ENCODE assay signal across 10 cellular contexts in the genomic region with DNA sequence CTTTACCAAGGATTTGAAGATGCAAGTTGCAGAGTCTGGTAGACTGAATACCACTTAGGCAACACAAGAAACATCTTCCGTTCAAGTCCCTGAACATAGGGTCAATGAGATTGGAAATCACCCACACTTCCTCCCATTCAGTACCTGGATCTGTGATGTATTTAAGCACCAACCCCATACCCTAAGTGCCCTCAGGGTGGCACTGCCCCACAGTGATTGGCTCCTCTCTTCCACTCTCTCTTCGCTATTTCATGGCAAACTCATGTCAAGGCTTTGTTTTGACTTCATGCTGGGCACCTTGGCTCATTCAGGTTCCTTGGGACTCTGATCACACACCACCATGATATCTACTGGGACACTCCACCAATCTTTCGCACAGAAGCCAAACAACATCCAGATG.
A peak's percentile ranks its signal among the peaks of the same experiment; 100 is the strongest.
DNase-seq lines count a peak whose midpoint lies in the region; ATAC-seq, FAIRE-seq and TF ChIP-seq lines count a peak whose summit lies in the region.
"Had no signal": no experiment of that assay in that cellular context is flagged by ENCODE, and none has a peak within 500 bp of the region (broad histone marks: within the 10 kb centered on the region; RNA-seq: fewer than 3 reads in every experiment).

No MANE protein-coding gene starts in this region.

- H3K4me1 ChIP-seq in RWPE2 (ENCODE audit: insufficient read depth, poor library complexity, severe bottlenecking): no peaks in the 10 kb centered on the region

- no peaks in the 10 kb centered on the region for H3K27me3 ChIP-seq in RWPE2 (ENCODE audit: insufficient read depth, poor library complexity, severe bottlenecking)

- no peaks in the 10 kb centered on the region for H3K36me3 ChIP-seq in RWPE2 (ENCODE audit: low read depth)

- TF ChIP-seq CTCF in D721Med (IDR thresholded peaks at IDR 0.05; ENCODE audit: insufficient read depth, missing control alignments): peak; percentile 15
- peak; percentile 42 for TF ChIP-seq CTCF in GM12873 (IDR thresholded peaks at IDR 0.05; ENCODE audit: insufficient read depth, low read depth, low read length, missing control alignments)
- TF ChIP-seq CTCF in RWPE2 (IDR thresholded peaks at IDR 0.05; ENCODE audit: poor library complexity, severe bottlenecking): peak; percentile 33

- no peak overlapping the region for H3K4me3 ChIP-seq in RWPE2 (ENCODE audit: severe bottlenecking)

- ATAC-seq in RWPE2 (ENCODE audit: low read depth): no peak
- no peak for ATAC-seq in HG03097 (IDR thresholded peaks at IDR 0.05; ENCODE audit: low FRiP score, unreplicated experiment)

- H3K9me3 ChIP-seq in RWPE2 (ENCODE audit: severe bottlenecking): no peaks in the 10 kb centered on the region

- no peak for FAIRE-seq in D721Med (lab: Jason Lieb, UNC)

- no peak for DNase-seq in D721Med (ENCODE audit: insufficient read length, low spot score)
- no peak for DNase-seq in RWPE2 (ENCODE audit: low spot score)
- peak; percentile 47 for DNase-seq in iPS-NIHi7 (ENCODE audit: extremely low spot score)
- no peak for DNase-seq in kidney glomerular epithelial cell (lab: John Stamatoyannopoulos, UW)
- DNase-seq in AG08395 (ENCODE audit: low spot score): no peak
- DNase-seq: activated effector memory CD4-positive, alpha-beta T cell treated with anti-CD3 and anti-CD28 coated beads, Interleukin-2, amount 50 U/mL, for 16 hours; foreskin melanocyte; IMR-90 had no signal

- no peak overlapping the region for H3K27ac ChIP-seq in RWPE2 (ENCODE audit: poor library complexity, severe bottlenecking)
